In genomic region chr2:201172279-201172678, GRCh38 we compare ENCODE assay signal across 22 cellular contexts.
"Had no signal": no experiment of that assay in that cellular context is flagged by ENCODE, and none has a peak within 500 bp of the region (broad histone marks: within the 10 kb centered on the region; RNA-seq: fewer than 3 reads in every experiment).

No MANE protein-coding gene starts in this region.

- H3K4me3 Mint-ChIP-seq: activated CD4-positive, alpha-beta memory T cell treated with anti-CD3 and anti-CD28 coated beads for 36 hours; activated naive CD4-positive, alpha-beta T cell treated with anti-CD3 and anti-CD28 coated beads, Interleukin-2, amount 50 U/mL, for 24 hours; activated T-helper 1 cell treated with anti-CD3 and anti-CD28 coated beads, Interleukin-12 subunit alpha, Interleukin-12 subunit beta, Interleukin-2, Interleukin-4 antibody, amounts not matched to agents 30 ng/mL and 10 ng/mL and 1 ng/mL, durations not matched to agents 14 hours and 24 hours and 36 hours; brain; dendritic cell treated with granulocyte-macrophage colony-stimulating factor and Interleukin-4, amounts not matched to agents 40 ng/mL and 50 ng/mL, for 4 days; immature natural killer cell; stimulated activated naive CD8-positive, alpha-beta T cell treated with anti-CD3 and anti-CD28 coated beads, Interleukin-15, Interleukin-2, amounts not matched to agents 100 ng/mL and 50 ng/mL, for 24 hours; T-helper 17 cell had no signal

- H3K36me3 Mint-ChIP-seq: naive B cell had no signal

- DNase-seq: activated CD4-positive, alpha-beta memory T cell treated with anti-CD3 and anti-CD28 coated beads for 36 hours; activated CD4-positive, alpha-beta T cell treated with anti-CD3 and anti-CD28 coated beads for 48 hours; activated gamma-delta T cell treated with Interleukin-2 at 50 U/mL for 16 hours; aorta; effector CD4-positive, alpha-beta T cell; erythroblast; glutamatergic neuron; immature natural killer cell; mesenchymal stem cell; naive B cell; ovary; stimulated activated CD4-positive, alpha-beta T cell treated with anti-CD3 and anti-CD28 coated beads, Interleukin-12 subunit alpha, Interleukin-12 subunit beta, amount 100 ng/mL, for 4 hours; stimulated activated CD4-positive, alpha-beta T cell treated with anti-CD3 and anti-CD28 coated beads, Interleukin-4, amount 100 ng/mL, for 4 hours; substantia nigra; SW 1271; T-helper 17 cell; thyroid gland had no signal

- ATAC-seq: T-helper 17 cell had no signal

- H3K27ac Mint-ChIP-seq: activated CD4-positive, alpha-beta memory T cell treated with anti-CD3 and anti-CD28 coated beads for 36 hours; activated naive CD4-positive, alpha-beta T cell treated with anti-CD3 and anti-CD28 coated beads, Interleukin-2, amount 50 U/mL, for 24 hours; brain; dendritic cell treated with granulocyte-macrophage colony-stimulating factor and Interleukin-4, amounts not matched to agents 40 ng/mL and 50 ng/mL, for 4 days; stimulated activated naive CD8-positive, alpha-beta T cell treated with anti-CD3 and anti-CD28 coated beads, Interleukin-15, Interleukin-2, amounts not matched to agents 100 ng/mL and 50 ng/mL, for 24 hours; T-helper 17 cell had no signal

- H3K27me3 Mint-ChIP-seq: activated CD4-positive, alpha-beta memory T cell treated with anti-CD3 and anti-CD28 coated beads for 36 hours; activated naive CD4-positive, alpha-beta T cell treated with anti-CD3 and anti-CD28 coated beads, Interleukin-2, amount 50 U/mL, for 24 hours; dendritic cell treated with granulocyte-macrophage colony-stimulating factor and Interleukin-4, amounts not matched to agents 40 ng/mL and 50 ng/mL, for 4 days; naive B cell; stimulated activated naive CD8-positive, alpha-beta T cell treated with anti-CD3 and anti-CD28 coated beads, Interleukin-15, Interleukin-2, amounts not matched to agents 100 ng/mL and 50 ng/mL, for 24 hours; T-helper 17 cell had no signal

- H3K4me1 Mint-ChIP-seq: brain had no signal
